Comparison of ENCODE assay signal across 1 cellular context in genomic region chr12:92928962-92929915, GRCh38.
A peak's percentile ranks its signal among the peaks of the same experiment; 100 is the strongest.
TF ChIP-seq lines count a peak whose summit lies in the region.

TSS of gene EEA1 (minus strand) at chr12:92929295. CDS start at chr12:92929066, 229 bp downstream.

TF ChIP-seq in WTC11, 78 proteins besides CTCF, POLR2A, EP300 and RAD21 (continued from another document and continues in another):
- TF ChIP-seq AR (CRISPR knock-in tag; IDR thresholded peaks at IDR 0.05) (no peak), GABPB1 (CRISPR knock-in tag; IDR thresholded peaks at IDR 0.05) (peak; percentile 74), NR1H2 (CRISPR knock-in tag; IDR thresholded peaks at IDR 0.05) (no peak), ERG (CRISPR knock-in tag; IDR thresholded peaks at IDR 0.05) (no peak), OVOL2 (CRISPR knock-in tag; IDR thresholded peaks at IDR 0.05; ENCODE audit: borderline replicate concordance) (no peak), RELA (CRISPR knock-in tag; IDR thresholded peaks at IDR 0.05; ENCODE audit: borderline replicate concordance) (peak; percentile 83; the same call in 1 of the 2 replicates), E2F1 (CRISPR knock-in tag; IDR thresholded peaks at IDR 0.05) (no peak), ATF2 (CRISPR knock-in tag; IDR thresholded peaks at IDR 0.05; ENCODE audit: borderline replicate concordance, low read depth) (no peak), FOXK1 (CRISPR knock-in tag; IDR thresholded peaks at IDR 0.05) (peak; percentile 90), SOX15 (CRISPR knock-in tag; IDR thresholded peaks at IDR 0.05) (no peak), ZNF317 (CRISPR knock-in tag; IDR thresholded peaks at IDR 0.05; ENCODE audit: borderline replicate concordance, low read depth) (no peak), HMGA2 (CRISPR knock-in tag; IDR thresholded peaks at IDR 0.05) (no peak), TP53 (CRISPR knock-in tag; IDR thresholded peaks at IDR 0.05) (0 out of 2 replicates have a peak, but pooled peaks have one; percentile 46), ZNF138 (CRISPR knock-in tag; conservative IDR thresholded peaks at IDR 0.05) (no peak), NR2C2 (CRISPR knock-in tag; IDR thresholded peaks at IDR 0.05) (no peak), NFE2L1 (CRISPR knock-in tag; IDR thresholded peaks at IDR 0.05) (peak; percentile 21; the same call in 1 of the 2 replicates), STAT6 (CRISPR knock-in tag; conservative IDR thresholded peaks at IDR 0.05; ENCODE audit: low read depth) (no peak), ZNF219 (CRISPR knock-in tag; IDR thresholded peaks at IDR 0.05; ENCODE audit: borderline replicate concordance) (no peak), JUN (CRISPR knock-in tag; IDR thresholded peaks at IDR 0.05) (no peak), TEAD4 (CRISPR knock-in tag; IDR thresholded peaks at IDR 0.05) (no peak), FOXJ3 (CRISPR knock-in tag; IDR thresholded peaks at IDR 0.05; ENCODE audit: borderline replicate concordance) (no peak), IRF1 (CRISPR knock-in tag; IDR thresholded peaks at IDR 0.05) (0 out of 2 replicates have a peak, but pooled peaks have one; percentile 69), FOXP4 (CRISPR knock-in tag; IDR thresholded peaks at IDR 0.05) (peak; percentile 87; the same call in 1 of the 2 replicates), GTF2I (CRISPR knock-in tag; conservative IDR thresholded peaks at IDR 0.05) (no peak), ZBTB21 (CRISPR knock-in tag; IDR thresholded peaks at IDR 0.05; ENCODE audit: borderline replicate concordance) (0 out of 2 replicates have a peak, but pooled peaks have one; percentile 12), CREM (CRISPR knock-in tag; IDR thresholded peaks at IDR 0.05) (no peak; the same call in 1 of the 2 replicates), MLX (CRISPR knock-in tag; IDR thresholded peaks at IDR 0.05) (no peak), ATF3 (CRISPR knock-in tag; conservative IDR thresholded peaks at IDR 0.05) (no peak)
- TF ChIP-seq, protein P1, sequence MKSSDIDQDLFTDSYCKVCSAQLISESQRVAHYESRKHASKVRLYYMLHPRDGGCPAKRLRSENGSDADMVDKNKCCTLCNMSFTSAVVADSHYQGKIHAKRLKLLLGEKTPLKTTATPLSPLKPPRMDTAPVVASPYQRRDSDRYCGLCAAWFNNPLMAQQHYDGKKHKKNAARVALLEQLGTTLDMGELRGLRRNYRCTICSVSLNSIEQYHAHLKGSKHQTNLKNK (CRISPR knock-in tag; IDR thresholded peaks at IDR 0.05) = no peak
- TF ChIP-seq, protein P2, sequence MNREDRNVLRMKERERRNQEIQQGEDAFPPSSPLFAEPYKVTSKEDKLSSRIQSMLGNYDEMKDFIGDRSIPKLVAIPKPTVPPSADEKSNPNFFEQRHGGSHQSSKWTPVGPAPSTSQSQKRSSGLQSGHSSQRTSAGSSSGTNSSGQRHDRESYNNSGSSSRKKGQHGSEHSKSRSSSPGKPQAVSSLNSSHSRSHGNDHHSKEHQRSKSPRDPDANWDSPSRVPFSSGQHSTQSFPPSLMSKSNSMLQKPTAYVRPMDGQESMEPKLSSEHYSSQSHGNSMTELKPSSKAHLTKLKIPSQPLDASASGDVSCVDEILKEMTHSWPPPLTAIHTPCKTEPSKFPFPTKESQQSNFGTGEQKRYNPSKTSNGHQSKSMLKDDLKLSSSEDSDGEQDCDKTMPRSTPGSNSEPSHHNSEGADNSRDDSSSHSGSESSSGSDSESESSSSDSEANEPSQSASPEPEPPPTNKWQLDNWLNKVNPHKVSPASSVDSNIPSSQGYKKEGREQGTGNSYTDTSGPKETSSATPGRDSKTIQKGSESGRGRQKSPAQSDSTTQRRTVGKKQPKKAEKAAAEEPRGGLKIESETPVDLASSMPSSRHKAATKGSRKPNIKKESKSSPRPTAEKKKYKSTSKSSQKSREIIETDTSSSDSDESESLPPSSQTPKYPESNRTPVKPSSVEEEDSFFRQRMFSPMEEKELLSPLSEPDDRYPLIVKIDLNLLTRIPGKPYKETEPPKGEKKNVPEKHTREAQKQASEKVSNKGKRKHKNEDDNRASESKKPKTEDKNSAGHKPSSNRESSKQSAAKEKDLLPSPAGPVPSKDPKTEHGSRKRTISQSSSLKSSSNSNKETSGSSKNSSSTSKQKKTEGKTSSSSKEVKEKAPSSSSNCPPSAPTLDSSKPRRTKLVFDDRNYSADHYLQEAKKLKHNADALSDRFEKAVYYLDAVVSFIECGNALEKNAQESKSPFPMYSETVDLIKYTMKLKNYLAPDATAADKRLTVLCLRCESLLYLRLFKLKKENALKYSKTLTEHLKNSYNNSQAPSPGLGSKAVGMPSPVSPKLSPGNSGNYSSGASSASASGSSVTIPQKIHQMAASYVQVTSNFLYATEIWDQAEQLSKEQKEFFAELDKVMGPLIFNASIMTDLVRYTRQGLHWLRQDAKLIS (CRISPR knock-in tag; IDR thresholded peaks at IDR 0.05; ENCODE audit: borderline replicate concordance) = no peak
- TF ChIP-seq, protein P3, sequence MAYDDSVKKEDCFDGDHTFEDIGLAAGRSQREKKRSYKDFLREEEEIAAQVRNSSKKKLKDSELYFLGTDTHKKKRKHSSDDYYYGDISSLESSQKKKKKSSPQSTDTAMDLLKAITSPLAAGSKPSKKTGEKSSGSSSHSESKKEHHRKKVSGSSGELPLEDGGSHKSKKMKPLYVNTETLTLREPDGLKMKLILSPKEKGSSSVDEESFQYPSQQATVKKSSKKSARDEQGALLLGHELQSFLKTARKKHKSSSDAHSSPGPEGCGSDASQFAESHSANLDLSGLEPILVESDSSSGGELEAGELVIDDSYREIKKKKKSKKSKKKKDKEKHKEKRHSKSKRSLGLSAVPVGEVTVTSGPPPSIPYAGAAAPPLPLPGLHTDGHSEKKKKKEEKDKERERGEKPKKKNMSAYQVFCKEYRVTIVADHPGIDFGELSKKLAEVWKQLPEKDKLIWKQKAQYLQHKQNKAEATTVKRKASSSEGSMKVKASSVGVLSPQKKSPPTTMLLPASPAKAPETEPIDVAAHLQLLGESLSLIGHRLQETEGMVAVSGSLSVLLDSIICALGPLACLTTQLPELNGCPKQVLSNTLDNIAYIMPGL (CRISPR knock-in tag; IDR thresholded peaks at IDR 0.05) = peak; percentile 27; the same call in 1 of the 2 replicates
- TF ChIP-seq, protein P4, sequence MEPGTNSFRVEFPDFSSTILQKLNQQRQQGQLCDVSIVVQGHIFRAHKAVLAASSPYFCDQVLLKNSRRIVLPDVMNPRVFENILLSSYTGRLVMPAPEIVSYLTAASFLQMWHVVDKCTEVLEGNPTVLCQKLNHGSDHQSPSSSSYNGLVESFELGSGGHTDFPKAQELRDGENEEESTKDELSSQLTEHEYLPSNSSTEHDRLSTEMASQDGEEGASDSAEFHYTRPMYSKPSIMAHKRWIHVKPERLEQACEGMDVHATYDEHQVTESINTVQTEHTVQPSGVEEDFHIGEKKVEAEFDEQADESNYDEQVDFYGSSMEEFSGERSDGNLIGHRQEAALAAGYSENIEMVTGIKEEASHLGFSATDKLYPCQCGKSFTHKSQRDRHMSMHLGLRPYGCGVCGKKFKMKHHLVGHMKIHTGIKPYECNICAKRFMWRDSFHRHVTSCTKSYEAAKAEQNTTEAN (CRISPR knock-in tag; IDR thresholded peaks at IDR 0.05) = no peak; the same call in 1 of the 2 replicates
- TF ChIP-seq, protein P5, sequence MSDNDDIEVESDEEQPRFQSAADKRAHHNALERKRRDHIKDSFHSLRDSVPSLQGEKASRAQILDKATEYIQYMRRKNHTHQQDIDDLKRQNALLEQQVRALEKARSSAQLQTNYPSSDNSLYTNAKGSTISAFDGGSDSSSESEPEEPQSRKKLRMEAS (CRISPR knock-in tag; IDR thresholded peaks at IDR 0.05) = peak; percentile 98
